Comparison of ENCODE assay signal across 23 cellular contexts in genomic region chr20:3653921-3654320, GRCh38. TPM values are rescaled to one million over a fixed set of nuclear protein-coding genes. Genes with fewer than 3 reads are reported as not detected.
A peak's percentile ranks its signal among the peaks of the same experiment; 100 is the strongest.
DNase-seq lines count a peak whose midpoint lies in the region; TF ChIP-seq lines count a peak whose summit lies in the region.
"Had no signal": no experiment of that assay in that cellular context is flagged by ENCODE, and none has a peak within 500 bp of the region (broad histone marks: within the 10 kb centered on the region; RNA-seq: fewer than 3 reads in every experiment).

No MANE protein-coding gene starts in this region.

- H3K9ac ChIP-seq in MM.1S (ENCODE audit: low read length) = no peak overlapping the region
- H3K9ac ChIP-seq in stomach smooth muscle (ENCODE audit: low read length in 2 of 2) = peak overlapping the region in 1 of 2 donors; percentile 36

- no peak for TF ChIP-seq CTCF in MM.1S (IDR thresholded peaks at IDR 0.05; ENCODE audit: low read length)

- peaks cover 21% of the 10 kb centered on the region for H3F3A ChIP-seq in MM.1S (ENCODE audit: insufficient read depth, low read length)

- H3K4me3 ChIP-seq in MM.1S (ENCODE audit: low read length) (no peak overlapping the region), stomach smooth muscle (ENCODE audit: low read length in 2 of 2) (peak overlapping the region in 1 of 2 donors; percentile 35)
- H3K4me3 ChIP-seq: SK-N-MC had no signal

- H3K4me2 ChIP-seq in MM.1S (ENCODE audit: low read depth, low read length) = no peak overlapping the region

- H3K27ac ChIP-seq in MM.1S (ENCODE audit: low read length) (peak overlapping the region; percentile 84; the same call in 1 of the 2 replicates), stomach smooth muscle (ENCODE audit: low read length) (peak overlapping the region; percentile 53)
- H3K27ac ChIP-seq: SK-N-MC had no signal

- no peaks in the 10 kb centered on the region for H4K20me1 ChIP-seq in MM.1S (ENCODE audit: insufficient read depth, low read length)

- DNase-seq in NCI-H510A treated with DMSO at 0.1 percent for 48 hours (lab: John Stamatoyannopoulos, UW) (peak; percentile 80), NCI-H510A (lab: John Stamatoyannopoulos, UW) (no peak), MM.1S (no peak), mesenteric fat pad (ENCODE audit: low spot score) (peak; percentile 14), NCI-H446 treated with DMSO at 0.1 percent for 48 hours (lab: John Stamatoyannopoulos, UW) (no peak), Ammon's horn (ENCODE audit: low spot score) (no peak)
- no peak for DNase-seq in effector CD4-positive, alpha-beta T cell
- DNase-seq: CD4-positive, alpha-beta memory T cell; DND-41; HFFc6; Karpas-422; NCI-H1048; NCI-H1436; NCI-H1930; NCI-H226; Right ventricle myocardium superior had no signal

- H3K9me3 ChIP-seq in MM.1S (replicated peaks; ENCODE audit: insufficient read depth, low read length) (no peaks in the 10 kb centered on the region), stomach smooth muscle (ENCODE audit: control insufficient read depth in 2 of 2, low read length in 2 of 2) (peaks cover 0 to 5% of the 10 kb centered on the region in 2 donors)
- H3K9me3 ChIP-seq: BE2C had no signal

- no peak overlapping the region for H2AFZ ChIP-seq in MM.1S (ENCODE audit: low read length)

- H3K9me2 ChIP-seq in MM.1S (replicated peaks; ENCODE audit: insufficient read depth, low read length) = no peaks in the 10 kb centered on the region

- H3K36me3 ChIP-seq in MM.1S (replicated peaks; ENCODE audit: insufficient read depth, low read length) (no peaks in the 10 kb centered on the region), stomach smooth muscle (ENCODE audit: control insufficient read depth in 2 of 2, insufficient read depth in 2 of 2, low read length in 2 of 2) (peaks cover 0 to 2% of the 10 kb centered on the region in 2 donors)
- H3K36me3 ChIP-seq: BE2C had no signal

- H3K4me1 ChIP-seq in MM.1S (ENCODE audit: low read length) (peaks cover 39% of the 10 kb centered on the region), stomach smooth muscle (ENCODE audit: control insufficient read depth, insufficient read depth, low read length) (peaks cover 17% of the 10 kb centered on the region)

- H3K27me3 ChIP-seq in MM.1S (replicated peaks; ENCODE audit: insufficient read depth, low read length) = no peaks in the 10 kb centered on the region
- H3K27me3 ChIP-seq in stomach smooth muscle (ENCODE audit: control insufficient read depth in 1 of 2, insufficient read depth in 2 of 2, low read length in 2 of 2) = no peaks in the 10 kb centered on the region
- H3K27me3 ChIP-seq: BE2C had no signal

- no peaks in the 10 kb centered on the region for H3K79me2 ChIP-seq in MM.1S (ENCODE audit: low read length)

RNA-seq across cellular contexts. Expression of gene GFRA4, which starts 9.3 kb away (rescaled TPM):
- total RNA-seq in mesenteric fat pad = not detected
- total RNA-seq: A172; CD4-positive, alpha-beta memory T cell; HFFc6; HT1080; MCF 10A; OCI-LY7; Right ventricle myocardium superior had no signal

RNA-seq across cellular contexts. Expression of gene ADAM33, which starts 27.9 kb away (rescaled TPM):
- 30.7 TPM for total RNA-seq in mesenteric fat pad
- total RNA-seq: A172; CD4-positive, alpha-beta memory T cell; HT1080; MCF 10A; OCI-LY7 had no signal

RNA-seq across cellular contexts. Expression of gene SIGLEC1, which starts 58.5 kb away (rescaled TPM):
- 45.1 TPM for total RNA-seq in mesenteric fat pad
- total RNA-seq: A172, HFFc6, HT1080, MCF 10A had no signal

Comparison
In these comparisons a context has a peak if more than half of its experiments do, and no peak if none do; other contexts are left out.
1. DNase-seq: peak in NCI-H510A treated with DMSO at 0.1 percent for 48 hours (single experiment) and mesenteric fat pad (single experiment); none in NCI-H510A (single experiment), MM.1S (single experiment), NCI-H446 treated with DMSO at 0.1 percent for 48 hours (single experiment), effector CD4-positive, alpha-beta T cell (single experiment) and Ammon's horn (single experiment).